18 cellular contexts compared by ENCODE assay signal in the genomic region with DNA sequence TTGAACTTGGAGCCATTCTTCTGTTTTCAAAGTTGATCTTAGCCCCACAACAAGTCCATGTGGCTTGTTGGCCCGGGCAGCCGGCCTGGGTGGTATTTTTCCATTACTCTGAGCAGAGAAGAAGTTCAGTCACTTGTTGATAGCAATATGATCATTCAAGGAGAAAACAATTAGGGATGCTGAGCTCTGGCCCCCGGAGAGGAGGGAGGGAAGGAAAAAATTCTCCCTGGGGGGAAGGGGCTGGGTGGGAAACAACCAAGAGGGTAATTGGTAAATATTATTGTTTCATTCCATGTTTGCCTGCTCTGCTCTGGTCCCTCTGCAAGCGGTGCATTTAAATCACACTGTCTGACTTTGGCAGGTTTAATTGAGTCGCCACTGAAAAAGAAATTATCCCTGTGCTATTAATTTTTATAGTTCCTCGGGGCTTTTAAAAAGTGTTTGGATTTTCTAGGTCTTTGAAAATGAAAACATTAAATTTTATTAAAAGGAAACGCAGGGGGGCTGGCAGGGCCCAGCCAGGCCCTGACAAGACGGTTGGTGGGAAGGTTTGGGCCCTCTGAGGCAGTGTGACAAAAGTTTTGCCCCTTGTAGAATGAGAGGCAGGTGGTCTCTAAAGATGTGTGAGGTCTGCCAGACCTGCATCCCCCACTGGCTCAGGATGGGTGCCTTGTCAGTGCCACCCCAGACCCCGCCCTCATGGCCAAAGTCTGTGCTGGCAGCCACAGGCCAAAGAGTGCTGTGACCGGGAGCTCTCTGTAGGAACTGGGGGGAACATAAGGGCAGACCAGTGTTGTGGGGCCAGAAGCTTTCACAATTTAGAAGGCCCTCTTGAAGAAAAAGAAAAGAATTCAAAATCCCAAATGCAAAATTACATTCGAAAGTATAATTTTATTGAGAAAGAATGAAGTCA. TPM values are rescaled to one million over a fixed set of nuclear protein-coding genes. Genes with fewer than 3 reads are reported as not detected.
DNase-seq lines count a peak whose midpoint lies in the region; ATAC-seq and TF ChIP-seq lines count a peak whose summit lies in the region.
"Had no signal": no experiment of that assay in that cellular context is flagged by ENCODE, and none has a peak within 500 bp of the region (broad histone marks: within the 10 kb centered on the region; RNA-seq: fewer than 3 reads in every experiment).

No MANE protein-coding gene starts in this region.

- H3K4me3 ChIP-seq in mucosa of rectum (ENCODE audit: low read length in 2 of 2) (no peak overlapping the region), thyroid gland (replicated peaks in 1 of 3) (no peak overlapping the region)

- TF ChIP-seq POLR2A in thyroid gland (IDR thresholded peaks at IDR 0.05), result no peak

- peak overlapping the region; percentile 61 to 64 for H3K27ac ChIP-seq in mucosa of rectum (ENCODE audit: low read depth in 2 of 2, low read length in 2 of 2)
- peak overlapping the region; percentile 20 to 89 (median 53) for H3K27ac ChIP-seq in thyroid gland

- no peak for TF ChIP-seq CTCF in thyroid gland (IDR thresholded peaks at IDR 0.05)

- ATAC-seq in Right ventricle myocardium superior (ENCODE audit: poor library complexity) (peak; percentile 68), GM18502 (IDR thresholded peaks at IDR 0.05; ENCODE audit: poor library complexity, unreplicated experiment) (no peak), GM21515 (IDR thresholded peaks at IDR 0.05; ENCODE audit: unreplicated experiment) (no peak), HG03135 (IDR thresholded peaks at IDR 0.05; ENCODE audit: unreplicated experiment) (no peak), GM19452 (IDR thresholded peaks at IDR 0.05; ENCODE audit: unreplicated experiment) (no peak)
- ATAC-seq: activated CD4-positive, CD25-positive, alpha-beta regulatory T cell treated with anti-CD3 and anti-CD28 coated beads, Interleukin-2, amount 50 U/mL, for 24 hours; left lobe of liver; naive thymus-derived CD8-positive, alpha-beta T cell had no signal

- no peak overlapping the region for H3K9ac ChIP-seq in mucosa of rectum (ENCODE audit: low read depth in 1 of 2, low read length in 2 of 2)

- H3K4me1 ChIP-seq in mucosa of rectum (ENCODE audit: control insufficient read depth in 2 of 2, insufficient read depth in 2 of 2, low read length in 2 of 2) (peaks cover 0 to 2% of the 10 kb centered on the region in 2 donors), thyroid gland (peaks cover 12 to 19% of the 10 kb centered on the region in 2 donors)

- H3K36me3 ChIP-seq in mucosa of rectum (ENCODE audit: control insufficient read depth in 2 of 2, insufficient read depth in 2 of 2, low read length in 2 of 2) (no peaks in the 10 kb centered on the region), thyroid gland (no peaks in the 10 kb centered on the region)

- intact Hi-C loops in Right ventricle myocardium superior (cut with DNase I), result no loop called here
- intact Hi-C loops in thyroid gland (cut with DNase I), result no loop called here

- 62 to 63% methylated on average over 11 of the region's 11 CpGs for whole genome bisulfite sequencing in thyroid gland, 2 donors

- DNase-seq in NCI-H69 (lab: John Stamatoyannopoulos, UW), result peak; percentile 33
- DNase-seq in Right ventricle myocardium superior, result peak; percentile 76
- peak; percentile 67 to 82 for DNase-seq in thyroid gland
- DNase-seq: Caco-2; erythroblast; HFFc6; naive thymus-derived CD8-positive, alpha-beta T cell; stimulated activated CD4-positive, alpha-beta T cell treated with anti-CD3 and anti-CD28 coated beads, Interleukin-2, amount 100 ng/mL, for 48 hours; stimulated activated CD8-positive, alpha-beta memory T cell treated with anti-CD3 and anti-CD28 coated beads, Interleukin-4, amount 100 ng/mL, for 48 hours; T-helper 2 cell had no signal

- H3K27me3 ChIP-seq in mucosa of rectum (ENCODE audit: control insufficient read depth in 2 of 2, insufficient read depth in 2 of 2, low read length in 2 of 2) (no peaks in the 10 kb centered on the region), thyroid gland (no peaks in the 10 kb centered on the region)

- H3K9me3 ChIP-seq in mucosa of rectum (ENCODE audit: control insufficient read depth in 2 of 2, low read length in 2 of 2), result no peaks in the 10 kb centered on the region
- no peaks in the 10 kb centered on the region for H3K9me3 ChIP-seq in thyroid gland
- H3K9me3 ChIP-seq: Caco-2 had no signal

RNA-seq across cellular contexts. Expression of gene SLC14A2, which starts 52.5 kb away (rescaled TPM):
- total RNA-seq in Right ventricle myocardium superior, result not detected
- total RNA-seq in thyroid gland, result 1 to 10 TPM in 2 of 4 donors, under 1 TPM in 1, not detected in 1; 0.78 to 2.1 (median 2.1) TPM
- total RNA-seq: G401; HFFc6; left lobe of liver; naive thymus-derived CD8-positive, alpha-beta T cell had no signal
